ENCODE assay signal across 11 cellular contexts in the genomic region with DNA sequence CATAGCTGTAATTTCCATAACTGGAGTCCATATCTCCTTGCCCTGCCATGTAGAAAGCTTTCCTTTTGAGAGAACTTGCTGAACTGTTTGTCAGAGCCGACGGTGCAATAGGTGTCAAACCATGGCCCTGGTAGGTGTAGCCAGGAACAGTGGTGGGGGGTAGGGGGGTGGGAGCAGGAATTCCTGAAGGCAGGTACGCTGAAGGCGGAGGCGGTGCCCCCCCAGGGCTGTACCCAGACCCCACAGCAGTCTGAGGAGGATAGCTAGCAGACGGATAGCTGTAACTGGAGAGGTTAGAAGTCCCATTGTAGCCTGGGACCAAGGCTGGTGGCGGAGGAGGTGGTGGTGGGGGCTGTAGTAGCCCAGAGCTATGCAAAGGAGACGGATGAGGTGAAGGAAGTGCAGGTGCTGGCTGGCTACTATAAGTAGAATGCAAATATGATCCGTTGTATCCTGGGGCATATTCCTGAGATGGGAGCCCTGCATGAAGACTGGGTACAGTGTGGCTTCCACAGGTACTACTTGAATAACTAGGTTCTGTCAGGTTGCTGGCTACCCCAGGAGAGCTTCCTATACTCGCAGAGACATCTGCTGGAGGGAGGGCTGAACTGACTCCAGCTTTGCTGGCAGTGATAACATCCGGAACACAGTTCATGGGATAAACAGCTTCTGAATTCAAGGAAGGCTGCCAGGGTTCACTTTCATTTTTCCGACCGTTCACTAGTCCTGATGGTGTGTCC.
DNase-seq lines count a peak whose midpoint lies in the region; ATAC-seq, FAIRE-seq and TF ChIP-seq lines count a peak whose summit lies in the region.
"Had no signal": no experiment of that assay in that cellular context is flagged by ENCODE, and none has a peak within 500 bp of the region (broad histone marks: within the 10 kb centered on the region; RNA-seq: fewer than 3 reads in every experiment).

No MANE protein-coding gene starts in this region.

- no peak overlapping the region for H3K4me3 ChIP-seq in kidney (ENCODE audit: low read length in 2 of 2)

- CTCF ChIA-PET in Calu3 (lab: Charles Lee) = interaction anchor here (1.5 to 1.6 kb wide), 2 partner anchors 10 to 139 kb away, joined by 4 to 6 read pairs; no protein-coding TSS in a partner anchor
- CTCF ChIA-PET in WTC11 (lab: Charles Lee) = interaction anchor here (0.7 to 1.8 kb wide), 10 partner anchors 10 to 442 kb away, joined by 3 to 14 read pairs (median 4); a partner anchor contains a TSS
- CTCF ChIA-PET in activated CD8-positive, alpha-beta T cell treated with anti-CD3 and anti-CD28 coated beads, Interleukin-2, amount 10 ng/mL, durations not matched to agents 7 days and 5 days (lab: Charles Lee) = no interaction called here

- DNase-seq in Calu3 (peak; percentile 43), HFFc6 (no peak), WTC11 (ENCODE audit: low spot score) (peak; percentile 53), midbrain (lab: John Stamatoyannopoulos, UW) (peak; percentile 49), kidney (no peak)
- DNase-seq in activated CD8-positive, alpha-beta T cell treated with anti-CD3 and anti-CD28 coated beads, Interleukin-2, amount 10 ng/mL, durations not matched to agents 7 days and 5 days = no peak
- DNase-seq in activated CD4-positive, alpha-beta T cell treated with anti-CD3 and anti-CD28 coated beads, Interleukin-2, amount 10 ng/mL, durations not matched to agents 24 days and 14 days = no peak
- DNase-seq: activated B cell treated with CpG ODN at 0.5 μM for 24 hours, NCI-H1105 had no signal

- BruUV-seq in Calu3 (replicated peaks; lab: Mats Ljungman, UMichigan) = no TSS peak

- H3K9me3 ChIP-seq in kidney (ENCODE audit: control insufficient read depth in 1 of 2, low read length in 2 of 2) = no peaks in the 10 kb centered on the region

- TF ChIP-seq CTCF in Calu3 (IDR thresholded peaks at IDR 0.05; ENCODE audit: unreplicated experiment) (no peak), HFFc6 (IDR thresholded peaks at IDR 0.05) (no peak; the same call in 1 of the 2 replicates), WTC11 (IDR thresholded peaks at IDR 0.05) (no peak), kidney (IDR thresholded peaks at IDR 0.05; ENCODE audit: borderline replicate concordance, extremely low read depth, insufficient read depth) (no peak)

- ATAC-seq in WTC11 = peak; percentile 92
- ATAC-seq in activated CD8-positive, alpha-beta T cell treated with anti-CD3 and anti-CD28 coated beads, Interleukin-2, amount 10 ng/mL, durations not matched to agents 7 days and 5 days = no peak
- ATAC-seq in GM19452 (IDR thresholded peaks at IDR 0.05; ENCODE audit: unreplicated experiment) = no peak

- H3K9ac ChIP-seq in kidney (ENCODE audit: low read length in 2 of 2) = no peak overlapping the region

- H3K9me3 Mint-ChIP-seq in Calu3 (ENCODE audit: low read depth, unreplicated experiment) (no peaks in the 10 kb centered on the region), HFFc6 (no peaks in the 10 kb centered on the region), WTC11 (no peaks in the 10 kb centered on the region)
- H3K9me3 Mint-ChIP-seq in activated CD8-positive, alpha-beta T cell treated with anti-CD3 and anti-CD28 coated beads, Interleukin-2, amount 10 ng/mL, durations not matched to agents 7 days and 5 days (ENCODE audit: insufficient read depth) = no peaks in the 10 kb centered on the region
- no peaks in the 10 kb centered on the region for H3K9me3 Mint-ChIP-seq in activated CD4-positive, alpha-beta T cell treated with anti-CD3 and anti-CD28 coated beads, Interleukin-2, amount 10 ng/mL, durations not matched to agents 24 days and 14 days
- H3K9me3 Mint-ChIP-seq: activated B cell treated with CpG ODN at 0.5 μM for 24 hours had no signal

- H3K4me1 Mint-ChIP-seq in Calu3 (ENCODE audit: low read depth, unreplicated experiment) (peaks cover 7% of the 10 kb centered on the region), HFFc6 (ENCODE audit: low read depth) (peaks cover 25% of the 10 kb centered on the region), WTC11 (peaks cover 18% of the 10 kb centered on the region)
- H3K4me1 Mint-ChIP-seq in activated CD8-positive, alpha-beta T cell treated with anti-CD3 and anti-CD28 coated beads, Interleukin-2, amount 10 ng/mL, durations not matched to agents 7 days and 5 days (ENCODE audit: low read depth) = no peaks in the 10 kb centered on the region
- H3K4me1 Mint-ChIP-seq in activated CD4-positive, alpha-beta T cell treated with anti-CD3 and anti-CD28 coated beads, Interleukin-2, amount 10 ng/mL, durations not matched to agents 24 days and 14 days = no peaks in the 10 kb centered on the region
- H3K4me1 Mint-ChIP-seq: activated B cell treated with CpG ODN at 0.5 μM for 24 hours had no signal

- H3K4me1 ChIP-seq in kidney (ENCODE audit: control insufficient read depth in 1 of 2, insufficient read depth in 1 of 2, low read depth in 1 of 2, low read length in 2 of 2) = no peaks in the 10 kb centered on the region

- no peaks in the 10 kb centered on the region for H3K27me3 Mint-ChIP-seq in Calu3 (ENCODE audit: unreplicated experiment)
- H3K27me3 Mint-ChIP-seq in HFFc6 (ENCODE audit: insufficient read depth) = no peaks in the 10 kb centered on the region
- H3K27me3 Mint-ChIP-seq in WTC11 (ENCODE audit: low read depth) = no peaks in the 10 kb centered on the region
- no peaks in the 10 kb centered on the region for H3K27me3 Mint-ChIP-seq in activated CD8-positive, alpha-beta T cell treated with anti-CD3 and anti-CD28 coated beads, Interleukin-2, amount 10 ng/mL, durations not matched to agents 7 days and 5 days (ENCODE audit: low read depth)
- no peaks in the 10 kb centered on the region for H3K27me3 Mint-ChIP-seq in activated CD4-positive, alpha-beta T cell treated with anti-CD3 and anti-CD28 coated beads, Interleukin-2, amount 10 ng/mL, durations not matched to agents 24 days and 14 days
- H3K27me3 Mint-ChIP-seq: activated B cell treated with CpG ODN at 0.5 μM for 24 hours had no signal

- no peak overlapping the region for H3K4me3 Mint-ChIP-seq in Calu3 (ENCODE audit: low read depth, unreplicated experiment)
- H3K4me3 Mint-ChIP-seq in HFFc6 = peak overlapping the region; percentile 75; the same call in 1 of the 2 replicates
- H3K4me3 Mint-ChIP-seq in WTC11 = no peak overlapping the region
- no peak overlapping the region for H3K4me3 Mint-ChIP-seq in activated CD8-positive, alpha-beta T cell treated with anti-CD3 and anti-CD28 coated beads, Interleukin-2, amount 10 ng/mL, durations not matched to agents 7 days and 5 days
- no peak overlapping the region for H3K4me3 Mint-ChIP-seq in activated CD4-positive, alpha-beta T cell treated with anti-CD3 and anti-CD28 coated beads, Interleukin-2, amount 10 ng/mL, durations not matched to agents 24 days and 14 days
- H3K4me3 Mint-ChIP-seq: activated B cell treated with CpG ODN at 0.5 μM for 24 hours had no signal

- POLR2A ChIA-PET in WTC11 (lab: Charles Lee) = no interaction called here
- POLR2A ChIA-PET in activated CD8-positive, alpha-beta T cell treated with anti-CD3 and anti-CD28 coated beads, Interleukin-2, amount 10 ng/mL, durations not matched to agents 7 days and 5 days (lab: Charles Lee) = no interaction called here

- no peaks in the 10 kb centered on the region for H3K36me3 Mint-ChIP-seq in Calu3 (ENCODE audit: insufficient read depth, unreplicated experiment)
- no peaks in the 10 kb centered on the region for H3K36me3 Mint-ChIP-seq in HFFc6 (ENCODE audit: low read depth)
- H3K36me3 Mint-ChIP-seq in WTC11 = peaks cover 12% of the 10 kb centered on the region
- no peaks in the 10 kb centered on the region for H3K36me3 Mint-ChIP-seq in activated CD8-positive, alpha-beta T cell treated with anti-CD3 and anti-CD28 coated beads, Interleukin-2, amount 10 ng/mL, durations not matched to agents 7 days and 5 days (ENCODE audit: low read depth)
- H3K36me3 Mint-ChIP-seq in activated CD4-positive, alpha-beta T cell treated with anti-CD3 and anti-CD28 coated beads, Interleukin-2, amount 10 ng/mL, durations not matched to agents 24 days and 14 days (ENCODE audit: low read depth) = no peaks in the 10 kb centered on the region

- no peak overlapping the region for H3K27ac ChIP-seq in kidney (ENCODE audit: low read depth in 2 of 2, low read length in 2 of 2)

- H3K36me3 ChIP-seq in kidney (ENCODE audit: control insufficient read depth in 1 of 2, insufficient read depth in 2 of 2, low read length in 2 of 2) = no peaks in the 10 kb centered on the region

- intact Hi-C loops in Calu3 (cut with micrococcal nuclease; ENCODE audit: unreplicated experiment) (loop anchor here (5.0 kb wide), 2 partner anchors 139 to 419 kb away; no protein-coding TSS in a partner anchor), kidney (cut with DNase I) (no loop called here)
- intact Hi-C loops in activated CD4-positive, alpha-beta T cell treated with anti-CD3 and anti-CD28 coated beads, Interleukin-2, amount 10 ng/mL, durations not matched to agents 24 days and 14 days (cut with micrococcal nuclease) = no loop called here

- H3K27ac Mint-ChIP-seq in Calu3 (ENCODE audit: unreplicated experiment) = no peak overlapping the region
- no peak overlapping the region for H3K27ac Mint-ChIP-seq in HFFc6
- H3K27ac Mint-ChIP-seq in WTC11 = peak overlapping the region; percentile 41; the same call in 1 of the 2 replicates
- no peak overlapping the region for H3K27ac Mint-ChIP-seq in activated CD8-positive, alpha-beta T cell treated with anti-CD3 and anti-CD28 coated beads, Interleukin-2, amount 10 ng/mL, durations not matched to agents 7 days and 5 days
- H3K27ac Mint-ChIP-seq in activated CD4-positive, alpha-beta T cell treated with anti-CD3 and anti-CD28 coated beads, Interleukin-2, amount 10 ng/mL, durations not matched to agents 24 days and 14 days = no peak overlapping the region
- H3K27ac Mint-ChIP-seq: activated B cell treated with CpG ODN at 0.5 μM for 24 hours had no signal

- FAIRE-seq in kidney (lab: Jason Lieb, UNC) = no peak
- FAIRE-seq: astrocyte had no signal

TF ChIP-seq in WTC11, 78 proteins besides CTCF, POLR2A, EP300 and RAD21 (continues in another document):
- TF ChIP-seq, protein P1, sequence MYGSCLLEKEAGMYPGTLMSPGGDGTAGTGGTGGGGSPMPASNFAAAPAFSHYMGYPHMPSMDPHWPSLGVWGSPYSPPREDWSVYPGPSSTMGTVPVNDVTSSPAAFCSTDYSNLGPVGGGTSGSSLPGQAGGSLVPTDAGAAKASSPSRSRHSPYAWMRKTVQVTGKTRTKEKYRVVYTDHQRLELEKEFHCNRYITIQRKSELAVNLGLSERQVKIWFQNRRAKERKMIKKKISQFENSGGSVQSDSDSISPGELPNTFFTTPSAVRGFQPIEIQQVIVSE (CRISPR knock-in tag; IDR thresholded peaks at IDR 0.05; ENCODE audit: borderline replicate concordance) = no peak
- no peak for TF ChIP-seq FOXP1 (CRISPR knock-in tag; IDR thresholded peaks at IDR 0.05; ENCODE audit: borderline replicate concordance)

Comparison
In these comparisons a context has a peak if more than half of its experiments do, and no peak if none do; other contexts are left out.
1. DNase-seq: peak in Calu3 (single experiment), WTC11 (single experiment) and midbrain (single experiment); none in HFFc6 (single experiment), activated CD8-positive, alpha-beta T cell treated with anti-CD3 and anti-CD28 coated beads, Interleukin-2, amount 10 ng/mL, durations not matched to agents 7 days and 5 days (single experiment), kidney (single experiment) and activated CD4-positive, alpha-beta T cell treated with anti-CD3 and anti-CD28 coated beads, Interleukin-2, amount 10 ng/mL, durations not matched to agents 24 days and 14 days (single experiment).